In the genomic region with DNA sequence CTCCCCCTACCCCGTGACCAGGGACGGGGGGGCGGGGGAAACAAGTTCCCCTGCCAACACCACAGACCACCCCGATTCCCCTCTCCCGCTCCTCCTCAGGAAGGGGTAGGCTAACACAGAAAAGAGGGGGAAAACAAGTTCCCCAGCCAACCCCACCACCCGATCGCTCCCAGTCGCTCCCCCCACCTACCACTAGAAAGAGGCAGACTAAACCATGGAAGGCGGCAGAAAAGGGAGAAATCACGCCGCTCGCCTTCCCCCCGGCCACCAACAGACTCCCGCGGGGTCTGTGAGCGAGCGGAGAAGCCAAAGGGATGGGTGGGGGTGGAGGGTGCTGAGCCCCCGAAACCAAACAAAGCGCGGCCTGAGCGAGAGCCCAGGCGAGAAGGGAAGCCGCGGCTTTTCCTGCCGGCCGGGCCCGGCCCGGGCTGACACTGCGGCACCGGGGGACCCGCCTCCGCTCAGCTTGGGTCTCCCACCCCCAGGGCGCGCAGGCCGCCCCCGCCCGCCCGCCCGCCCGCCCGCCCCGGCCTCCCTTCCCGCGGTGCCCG, we compare ENCODE assay signal across 8 cellular contexts. TPM values are rescaled to one million over a fixed set of nuclear protein-coding genes. Genes with fewer than 3 reads are reported as not detected.
DNase-seq lines count a peak whose midpoint lies in the region; ATAC-seq and TF ChIP-seq lines count a peak whose summit lies in the region.

No MANE protein-coding gene starts in this region.

- H3K27ac ChIP-seq in HUES6 (ENCODE audit: low read depth, low read length) (peak overlapping the region; percentile 77; the same call in 1 of the 2 replicates), esophagus (ENCODE audit: low read depth in 2 of 2, low read length in 1 of 2) (peak overlapping the region; percentile 96 to 100), uterus (peak overlapping the region; percentile 98 to 99)
- peak overlapping the region; percentile 89 for H3K27ac ChIP-seq in naive thymus-derived CD4-positive, alpha-beta T cell (ENCODE audit: low read depth, low read length)

- H3K27ac Mint-ChIP-seq in naive thymus-derived CD4-positive, alpha-beta T cell = peak overlapping the region; percentile 87 to 95 (median 93)

- POLR2A ChIA-PET in naive thymus-derived CD4-positive, alpha-beta T cell (lab: Charles Lee) = no interaction called here

- intact Hi-C loops in naive thymus-derived CD4-positive, alpha-beta T cell (cut with micrococcal nuclease) = loop anchor here (1.0 to 10.0 kb wide), 6 partner anchors 11 to 990 kb away; partner anchors contain the start of genes MCFD2 (in 2 of the 2) and MSH2 (in 1 of the 2)
- intact Hi-C loops in uterus (cut with DNase I; ENCODE audit: low total_unique reads) = loop anchor here (5.0 kb wide), 1 partner anchor 123 kb away; the partner anchor contains the start of gene MSH6

- H3K4me3 ChIP-seq in HUES6 (ENCODE audit: low read depth, low read length) (peak overlapping the region; percentile 98), esophagus (ENCODE audit: low read depth in 1 of 2, low read length in 2 of 2) (peak overlapping the region; percentile 91 to 100), uterus (peak overlapping the region; percentile 71 to 98)
- peak overlapping the region; percentile 64 for H3K4me3 ChIP-seq in naive thymus-derived CD4-positive, alpha-beta T cell (ENCODE audit: low read length)

- H3K4me3 Mint-ChIP-seq in naive thymus-derived CD4-positive, alpha-beta T cell = peak overlapping the region; percentile 95 to 99 (median 96)

- no peaks in the 10 kb centered on the region for H3K27me3 ChIP-seq in HUES6 (ENCODE audit: control insufficient read depth, insufficient read depth, low read length)
- H3K27me3 ChIP-seq in esophagus (ENCODE audit: control insufficient read depth in 1 of 2, insufficient read depth in 2 of 2, low read length in 2 of 2) = no peaks in the 10 kb centered on the region
- no peaks in the 10 kb centered on the region for H3K27me3 ChIP-seq in naive thymus-derived CD4-positive, alpha-beta T cell (ENCODE audit: control insufficient read depth in 2 of 2, insufficient read depth in 2 of 2, low read length in 2 of 2)
- H3K27me3 ChIP-seq in uterus = no peaks in the 10 kb centered on the region

- WGBS in esophagus, 2 donors = 1% methylated on average over 35 to 45 of the region's 45 CpGs

- ATAC-seq in naive thymus-derived CD4-positive, alpha-beta T cell = peak; percentile 0
- ATAC-seq in HG03439 (IDR thresholded peaks at IDR 0.05; ENCODE audit: unreplicated experiment) = no peak

- no peak for TF ChIP-seq CTCF in uterus (IDR thresholded peaks at IDR 0.05)

- H3K9me3 Mint-ChIP-seq in naive thymus-derived CD4-positive, alpha-beta T cell = no peaks in the 10 kb centered on the region

- H3K4me1 ChIP-seq in HUES6 (ENCODE audit: control insufficient read depth, insufficient read depth, low read length) (peaks cover 12% of the 10 kb centered on the region; the same call in 1 of the 2 replicates), esophagus (ENCODE audit: control insufficient read depth in 2 of 2, insufficient read depth in 2 of 2, low read length in 1 of 2) (peaks cover 0 to 3% of the 10 kb centered on the region in 2 donors), uterus (peaks cover 0 to 4% of the 10 kb centered on the region in 2 donors)
- H3K4me1 ChIP-seq in naive thymus-derived CD4-positive, alpha-beta T cell (ENCODE audit: control insufficient read depth in 2 of 2, insufficient read depth in 2 of 2, low read length in 2 of 2) = peaks cover 14 to 24% of the 10 kb centered on the region in 2 donors

- CTCF ChIA-PET in naive thymus-derived CD4-positive, alpha-beta T cell (lab: Charles Lee) = interaction anchor here (0.5 kb wide), 1 partner anchor 514 kb away, joined by 3 read pairs; no protein-coding TSS in a partner anchor

- peaks cover 0 to 5% (median 0%) of the 10 kb centered on the region in 5 donors for H3K36me3 Mint-ChIP-seq in naive thymus-derived CD4-positive, alpha-beta T cell

- peak; percentile 13 for DNase-seq in activated CD4-positive, alpha-beta T cell treated with anti-CD3 and anti-CD28 coated beads for 1 hour
- DNase-seq in activated CD4-positive, alpha-beta T cell treated with anti-CD3 and anti-CD28 coated beads for 4 hours = no peak
- DNase-seq in activated CD8-positive, alpha-beta memory T cell treated with anti-CD3 and anti-CD28 coated beads for 24 hours = peak; percentile 71
- DNase-seq in naive thymus-derived CD4-positive, alpha-beta T cell = peak in 5 of 9 donors; percentile 28 to 45 (median 37)
- DNase-seq in uterus = peak; percentile 29 to 34

- no peak for TF ChIP-seq POLR2A in uterus (IDR thresholded peaks at IDR 0.05)

- peaks cover 28 to 60% (median 54%) of the 10 kb centered on the region in 7 donors for H3K4me1 Mint-ChIP-seq in naive thymus-derived CD4-positive, alpha-beta T cell

- no peaks in the 10 kb centered on the region for H3K36me3 ChIP-seq in HUES6 (ENCODE audit: control insufficient read depth, insufficient read depth, low read length)
- no peaks in the 10 kb centered on the region for H3K36me3 ChIP-seq in esophagus (ENCODE audit: control insufficient read depth in 2 of 2, insufficient read depth in 2 of 2, low read length in 1 of 2)
- peaks cover 0 to 17% (median 0%) of the 10 kb centered on the region in 3 experiments for H3K36me3 ChIP-seq in naive thymus-derived CD4-positive, alpha-beta T cell (ENCODE audit: control insufficient read depth in 2 of 3, insufficient read depth in 3 of 3, low read length in 3 of 3)
- H3K36me3 ChIP-seq in uterus = no peaks in the 10 kb centered on the region

- H3K9me3 ChIP-seq in HUES6 (ENCODE audit: control insufficient read depth, insufficient read depth, low read depth, low read length) (no peaks in the 10 kb centered on the region), esophagus (ENCODE audit: control insufficient read depth in 2 of 2, insufficient read depth in 1 of 2, low read depth in 1 of 2, low read length in 1 of 2) (no peaks in the 10 kb centered on the region), uterus (no peaks in the 10 kb centered on the region)
- no peaks in the 10 kb centered on the region for H3K9me3 ChIP-seq in naive thymus-derived CD4-positive, alpha-beta T cell (ENCODE audit: control insufficient read depth in 2 of 3, low read length in 3 of 3)

- H3K9ac ChIP-seq in HUES6 (ENCODE audit: low read length) = peak overlapping the region; percentile 88

- no peaks in the 10 kb centered on the region for H3K27me3 Mint-ChIP-seq in naive thymus-derived CD4-positive, alpha-beta T cell

RNA-seq across cellular contexts. Expression of gene FBXO11, which starts 1.3 kb away (rescaled TPM):
- 10 to 100 TPM; 17.0 to 25.2 TPM for polyA plus RNA-seq in esophagus
- 10 to 100 TPM; 54.6 to 92.1 (median 85.5) TPM for total RNA-seq in naive thymus-derived CD4-positive, alpha-beta T cell
- polyA plus RNA-seq in naive thymus-derived CD4-positive, alpha-beta T cell = 1 to 10 TPM; 7.7 to 9.0 TPM
- total RNA-seq in uterus = 100 to 1,000 TPM in 2 of 4 donors, 10 to 100 TPM in 2; 27.4 to 140 (median 67.3) TPM

Comparison
In these comparisons a context has a peak if more than half of its experiments do, and no peak if none do; other contexts are left out.
1. DNase-seq: peak in activated CD4-positive, alpha-beta T cell treated with anti-CD3 and anti-CD28 coated beads for 1 hour (single experiment), activated CD8-positive, alpha-beta memory T cell treated with anti-CD3 and anti-CD28 coated beads for 24 hours (single experiment), naive thymus-derived CD4-positive, alpha-beta T cell (5 of 9) and uterus (2 of 2); none in activated CD4-positive, alpha-beta T cell treated with anti-CD3 and anti-CD28 coated beads for 4 hours (0 of 2).
2. Peak in every context shown above with its lines, with median percentiles within 50 percentile points of each other: H3K27ac ChIP-seq and H3K4me3 ChIP-seq.